ENCODE assay signal across 8 cellular contexts in the genomic region with DNA sequence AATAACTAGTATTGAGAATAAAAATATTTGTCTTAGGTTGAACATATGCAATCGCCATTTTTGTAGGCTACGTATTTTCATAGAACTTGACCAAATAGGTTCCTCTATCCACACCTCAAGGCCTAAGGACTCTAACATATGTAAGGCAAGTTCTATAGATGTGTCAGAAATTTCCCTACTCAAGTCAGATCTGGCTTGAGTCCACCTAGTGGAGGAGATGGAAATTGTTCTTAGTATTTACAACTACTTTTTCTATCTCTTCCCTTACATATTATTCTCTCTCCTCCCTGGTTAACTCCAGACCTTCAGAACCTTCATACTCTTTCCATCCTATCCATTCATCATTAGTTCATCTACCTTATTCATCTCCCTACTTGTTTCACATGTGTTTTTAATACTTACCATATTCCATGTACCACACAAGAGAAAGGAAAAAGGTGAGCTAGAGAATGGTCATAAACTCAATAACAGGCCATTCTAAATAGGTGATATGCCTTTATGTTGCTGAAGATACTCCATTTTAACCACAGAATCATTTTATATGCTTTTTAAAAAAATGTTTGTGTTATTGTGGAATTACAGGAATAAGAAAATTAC.
DNase-seq lines count a peak whose midpoint lies in the region; ATAC-seq and TF ChIP-seq lines count a peak whose summit lies in the region.

No MANE protein-coding gene starts in this region.

- no peaks in the 10 kb centered on the region for H3K27me3 Mint-ChIP-seq in naive B cell

- no peak overlapping the region for H3K4me3 Mint-ChIP-seq in naive B cell

- peaks cover 0 to 6% of the 10 kb centered on the region in 2 donors for H3K36me3 Mint-ChIP-seq in naive B cell

- in situ Hi-C loops in Caki2 (cut with HindIII; ENCODE audit: low pct_unique_long_range_greater_than_20kb, low sequenced_read_pairs) = no loop called here

- peak; percentile 46 for DNase-seq in Caki2 (ENCODE audit: low read depth)
- peak; percentile 60 for DNase-seq in NCI-H2171 treated with DMSO at 0.1 percent for 48 hours (lab: John Stamatoyannopoulos, UW)
- peak; percentile 76 for DNase-seq in choroid plexus epithelial cell (ENCODE audit: low read depth)
- DNase-seq in naive B cell = no peak
- no peak for DNase-seq in C1 segment of cervical spinal cord (lab: John Stamatoyannopoulos, UW)

- TF ChIP-seq CTCF in choroid plexus epithelial cell (conservative IDR thresholded peaks at IDR 0.05; ENCODE audit: low read depth, low read length) = peak; percentile 67

- H3K27ac Mint-ChIP-seq in naive B cell = peak overlapping the region in 3 of 6 donors; percentile 48 to 69 (median 50)

- peaks cover 38 to 68% (median 64%) of the 10 kb centered on the region in 3 donors for H3K4me1 Mint-ChIP-seq in naive B cell

- no peak overlapping the region for H3K4me3 ChIP-seq in choroid plexus epithelial cell (ENCODE audit: low read depth, low read length)

- ATAC-seq in GM18907 (IDR thresholded peaks at IDR 0.05; ENCODE audit: unreplicated experiment) = peak; percentile 90
- peak; percentile 93 for ATAC-seq in HG03064 (IDR thresholded peaks at IDR 0.05; ENCODE audit: low read depth, unreplicated experiment)
- peak; percentile 55 to 69 for ATAC-seq in naive B cell (ENCODE audit: low read depth in 2 of 2)
- ATAC-seq in HG02970 (IDR thresholded peaks at IDR 0.05; ENCODE audit: low FRiP score, unreplicated experiment) = no peak

- peaks cover 0 to 7% (median 0%) of the 10 kb centered on the region in 7 donors for H3K9me3 Mint-ChIP-seq in naive B cell

Comparison
In these comparisons a context has a peak if more than half of its experiments do, and no peak if none do; other contexts are left out.
1. DNase-seq: peak in Caki2 (single experiment), NCI-H2171 treated with DMSO at 0.1 percent for 48 hours (single experiment) and choroid plexus epithelial cell (single experiment); none in naive B cell (single experiment) and C1 segment of cervical spinal cord (0 of 14).